8 cellular contexts compared by ENCODE assay signal in genomic region chr2:174607989-174608865, GRCh38. TPM values are rescaled to one million over a fixed set of nuclear protein-coding genes. Genes with fewer than 3 reads are reported as not detected.
DNase-seq lines count a peak whose midpoint lies in the region; ATAC-seq and TF ChIP-seq lines count a peak whose summit lies in the region.

No MANE protein-coding gene starts in this region.

- H3K36me3 ChIP-seq in breast epithelium = no peaks in the 10 kb centered on the region
- no peaks in the 10 kb centered on the region for H3K36me3 ChIP-seq in HAP-1 (replicated peaks)

- no peak overlapping the region for H3K27ac Mint-ChIP-seq in H9
- H3K27ac Mint-ChIP-seq in chondrocyte (ENCODE audit: unreplicated experiment) = no peak overlapping the region

- no peaks in the 10 kb centered on the region; the same call in 1 of the 2 replicates for H3K27me3 Mint-ChIP-seq in H9 (ENCODE audit: low read depth)
- no peaks in the 10 kb centered on the region for H3K27me3 Mint-ChIP-seq in chondrocyte (ENCODE audit: low read depth)

- H4K91ac ChIP-seq in H9 (ENCODE audit: insufficient read length, low read depth, low read length) = no peak overlapping the region

- intact Hi-C loops in breast epithelium (cut with DNase I; ENCODE audit: low total_unique reads) = no loop called here

- H3K9me3 ChIP-seq in breast epithelium = no peaks in the 10 kb centered on the region
- no peaks in the 10 kb centered on the region for H3K9me3 ChIP-seq in H9 (ENCODE audit: control insufficient read depth, low read depth, low read length)
- H3K9me3 ChIP-seq in HAP-1 = no peaks in the 10 kb centered on the region

- no peak overlapping the region for H2AFZ ChIP-seq in H9 (ENCODE audit: low read length)

- H3K27ac ChIP-seq in breast epithelium = peak overlapping the region; percentile 17 to 46
- H3K27ac ChIP-seq in H9 (ENCODE audit: insufficient read length, low read depth, low read length) = no peak overlapping the region

- H3K79me1 ChIP-seq in H9 (ENCODE audit: insufficient read depth, low read depth, low read length, poor library complexity, severe bottlenecking) = no peaks in the 10 kb centered on the region

- no peak overlapping the region for H4K8ac ChIP-seq in H9 (replicated peaks; ENCODE audit: insufficient read length, low read depth, low read length)

- no peak overlapping the region for H4K5ac ChIP-seq in H9 (ENCODE audit: insufficient read length, low read depth, low read length)

- H3K14ac ChIP-seq in H9 (ENCODE audit: insufficient read depth, low read length) = no peak overlapping the region

- TF ChIP-seq CTCF in GM10266 (IDR thresholded peaks at IDR 0.05; ENCODE audit: control insufficient read depth, insufficient read depth, low read depth, missing control alignments) (no peak), breast epithelium (IDR thresholded peaks at IDR 0.05) (no peak), H9 (conservative IDR thresholded peaks at IDR 0.05) (no peak), chondrocyte (IDR thresholded peaks at IDR 0.05) (no peak)

- H3K56ac ChIP-seq in H9 (ENCODE audit: insufficient read length, low read depth, low read length) = no peak overlapping the region

- no peak overlapping the region for H2BK5ac ChIP-seq in H9 (ENCODE audit: insufficient read length, low read length)

- H3T11ph ChIP-seq in H9 (ENCODE audit: low read length) = no peak overlapping the region

- no peak overlapping the region for H3K4me2 ChIP-seq in H9 (ENCODE audit: insufficient read depth, insufficient read length, low read length)

- H3K36me3 Mint-ChIP-seq in H9 (ENCODE audit: insufficient read depth in 1 of 3, low read depth in 3 of 3) (no peaks in the 10 kb centered on the region), chondrocyte (ENCODE audit: low read depth) (peaks cover 2% of the 10 kb centered on the region)

- H3K4me1 Mint-ChIP-seq in H9 (no peaks in the 10 kb centered on the region), chondrocyte (ENCODE audit: low read depth) (peaks cover 44% of the 10 kb centered on the region)

- H2BK15ac ChIP-seq in H9 (ENCODE audit: low read depth, low read length) = no peak overlapping the region

- H2BK20ac ChIP-seq in H9 (ENCODE audit: low read depth, low read length, poor library complexity, severe bottlenecking) = no peak overlapping the region

- H4K20me1 ChIP-seq in H9 (ENCODE audit: control insufficient read depth, insufficient read depth, insufficient read length) = no peaks in the 10 kb centered on the region

- H3K27me3 ChIP-seq in breast epithelium (no peaks in the 10 kb centered on the region), H9 (ENCODE audit: insufficient read depth, low read length) (no peaks in the 10 kb centered on the region), HAP-1 (ENCODE audit: low read depth) (no peaks in the 10 kb centered on the region)

- H2BK120ac ChIP-seq in H9 (ENCODE audit: low read depth, low read length, poor library complexity, severe bottlenecking) = no peak overlapping the region

- peak; percentile 36 for DNase-seq in GM10266 (ENCODE audit: extremely low spot score)
- no peak for DNase-seq in breast epithelium (ENCODE audit: low spot score in 2 of 2)
- no peak for DNase-seq in H9
- no peak for DNase-seq in HAP-1 (ENCODE audit: low spot score in 2 of 2)
- no peak for DNase-seq in iPS-NIHi7 (ENCODE audit: extremely low spot score)
- no peak for DNase-seq in chondrocyte (ENCODE audit: low spot score)

- H3K4me3 Mint-ChIP-seq in H9 (no peak overlapping the region), chondrocyte (ENCODE audit: unreplicated experiment) (no peak overlapping the region)

- H2BK12ac ChIP-seq in H9 (ENCODE audit: insufficient read length, low read depth, low read length) = no peak overlapping the region

- peak; percentile 45 for ATAC-seq in GM19468 (IDR thresholded peaks at IDR 0.05; ENCODE audit: extremely low read depth, unreplicated experiment)
- ATAC-seq in HG03439 (IDR thresholded peaks at IDR 0.05; ENCODE audit: unreplicated experiment) = peak; percentile 50

- no peak overlapping the region for H3K18ac ChIP-seq in H9 (ENCODE audit: insufficient read length, low read depth, low read length)

- no peak overlapping the region for H3K4ac ChIP-seq in H9 (ENCODE audit: low read depth, low read length)

- in situ Hi-C loops in HAP-1 (cut with MboI; ENCODE audit: low sequenced_read_pairs) = no loop called here

- no peak overlapping the region for H3K4me3 ChIP-seq in breast epithelium
- no peak overlapping the region for H3K4me3 ChIP-seq in HAP-1

- no peaks in the 10 kb centered on the region for H3K23me2 ChIP-seq in H9 (ENCODE audit: insufficient read length, low read depth, low read length, poor library complexity, severe bottlenecking)

- no CpG with 5 or more reads among the region's 5 CpGs for WGBS in H9 (ENCODE audit: extremely low coverage, insufficient read length, low lambda C conversion rate)

- no peak overlapping the region for H3K23ac ChIP-seq in H9 (ENCODE audit: insufficient read length, low read depth, low read length)

- H3K9me3 Mint-ChIP-seq in H9 = no peaks in the 10 kb centered on the region
- H3K9me3 Mint-ChIP-seq in chondrocyte (ENCODE audit: low read depth) = no peaks in the 10 kb centered on the region

- no peak overlapping the region for H2AK5ac ChIP-seq in H9 (ENCODE audit: insufficient read length, low read length)

- no peaks in the 10 kb centered on the region for H3K4me1 ChIP-seq in breast epithelium
- no peaks in the 10 kb centered on the region for H3K4me1 ChIP-seq in H9 (ENCODE audit: insufficient read depth, low read length)
- no peaks in the 10 kb centered on the region for H3K4me1 ChIP-seq in HAP-1

- H3K79me2 ChIP-seq in H9 (ENCODE audit: insufficient read depth, low read length) = no peaks in the 10 kb centered on the region

- no peak for TF ChIP-seq POLR2A in breast epithelium (IDR thresholded peaks at IDR 0.05)

- no peak overlapping the region for H3K9ac ChIP-seq in H9 (ENCODE audit: extremely low read depth, insufficient read length, low read length)

RNA-seq across cellular contexts. Expression of gene WIPF1, which starts 10.6 kb away (rescaled TPM):
- total RNA-seq in breast epithelium (10 to 100 TPM; 17.6 to 43.2 (median 24.9) TPM), H9 (2021) (5.1 and 6.2 TPM in 2 replicates), chondrocyte (60.0 to 68.9 TPM (median 61.8 TPM) in 3 replicates)
